ENCODE assay signal across 8 cellular contexts in the genomic region with DNA sequence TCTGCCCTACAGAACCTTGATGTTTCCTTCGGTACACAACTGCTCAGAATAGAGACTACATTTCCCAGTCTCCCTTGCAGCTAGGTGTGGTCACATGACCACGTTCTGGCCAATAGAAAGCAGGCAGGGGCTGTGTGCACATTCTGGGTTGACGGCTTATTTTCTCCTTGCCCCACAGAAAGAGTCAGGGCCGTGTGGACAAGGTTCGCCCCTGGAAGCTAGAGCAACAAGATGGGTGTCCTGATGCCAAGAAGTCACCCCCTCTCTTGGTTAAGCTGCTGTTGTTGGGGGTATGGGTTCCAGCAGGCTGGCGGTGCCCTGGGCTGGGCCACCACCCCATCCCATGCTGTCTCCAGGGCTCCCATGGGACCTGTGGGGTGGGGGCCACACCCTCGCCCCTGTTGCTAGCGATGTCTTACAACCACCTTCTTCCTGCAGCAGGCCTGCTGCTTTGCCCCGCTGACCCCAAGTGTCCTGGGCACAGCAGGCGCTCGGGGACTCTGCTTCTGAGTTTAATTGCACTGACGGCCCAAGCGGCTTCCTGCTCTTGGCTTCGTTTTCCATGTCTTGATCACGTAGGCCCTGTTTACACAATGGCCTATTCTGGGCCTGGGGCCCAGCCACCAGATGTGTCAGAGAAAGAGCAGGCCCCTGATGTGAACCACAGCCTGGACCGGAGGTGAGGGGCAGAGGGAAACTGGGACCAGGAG. TPM values are rescaled to one million over a fixed set of nuclear protein-coding genes. Genes with fewer than 3 reads are reported as not detected.
DNase-seq lines count a peak whose midpoint lies in the region; ATAC-seq and TF ChIP-seq lines count a peak whose summit lies in the region.

No MANE protein-coding gene starts in this region.

- peaks cover 51% of the 10 kb centered on the region for H3K36me3 ChIP-seq in OCI-LY3 (replicated peaks; ENCODE audit: low read depth, low read length)

- H3K27ac ChIP-seq in OCI-LY3 (ENCODE audit: low read length): peak overlapping the region; percentile 50

- no peaks in the 10 kb centered on the region for H4K20me1 ChIP-seq in OCI-LY3 (ENCODE audit: insufficient read depth, low read length)

- TF ChIP-seq CTCF in OCI-LY3 (IDR thresholded peaks at IDR 0.05; ENCODE audit: low read depth, low read length) (no peak), omental fat pad (IDR thresholded peaks at IDR 0.05) (no peak)

- no peaks in the 10 kb centered on the region for H3K9me3 ChIP-seq in OCI-LY3 (ENCODE audit: insufficient read depth, low read length)

- no peak overlapping the region; the same call in 1 of the 2 replicates for H3K4me3 ChIP-seq in OCI-LY3 (ENCODE audit: low read length)

- peak overlapping the region; percentile 48 for H3K4me2 ChIP-seq in OCI-LY3 (ENCODE audit: low read length)

- peak; percentile 83 for ATAC-seq in GM19035 (IDR thresholded peaks at IDR 0.05; ENCODE audit: unreplicated experiment)
- ATAC-seq in omental fat pad (ENCODE audit: low FRiP score): peak; percentile 57
- no peak for ATAC-seq in GM18858 (IDR thresholded peaks at IDR 0.05; ENCODE audit: unreplicated experiment)

- DNase-seq in Ammon's horn (ENCODE audit: low spot score) (peak; percentile 92), HK-2 (ENCODE audit: unreplicated experiment) (peak; percentile 45), globus pallidus (ENCODE audit: low spot score) (peak; percentile 88), omental fat pad (ENCODE audit: low spot score) (peak; percentile 73)
- DNase-seq in activated naive CD4-positive, alpha-beta T cell treated with anti-CD3 and anti-CD28 coated beads, Interleukin-2, amount 50 U/mL, for 16 hours: peak; percentile 45

- no peaks in the 10 kb centered on the region for H3K27me3 ChIP-seq in OCI-LY3 (ENCODE audit: low read depth, low read length)

- H2AFZ ChIP-seq in OCI-LY3 (ENCODE audit: low read depth, low read length): no peak overlapping the region

- peaks cover 25% of the 10 kb centered on the region for H3K4me1 ChIP-seq in OCI-LY3 (ENCODE audit: low read length)

- H3K9ac ChIP-seq in OCI-LY3 (ENCODE audit: low read length): no peak overlapping the region

- peaks cover 10% of the 10 kb centered on the region for H3K79me2 ChIP-seq in OCI-LY3 (ENCODE audit: low read length)

RNA-seq across cellular contexts. Expression of gene ABTB1, which starts 24.9 kb away (rescaled TPM):
- total RNA-seq in omental fat pad: 100 to 1,000 TPM in 1 of 4 donors, 10 to 100 TPM in 3; 19.5 to 114 (median 28.7) TPM
